8 cellular contexts compared by ENCODE assay signal in genomic region chr2:100102466-100103180, GRCh38. TPM values are rescaled to one million over a fixed set of nuclear protein-coding genes. Genes with fewer than 3 reads are reported as not detected.
DNase-seq lines count a peak whose midpoint lies in the region; ATAC-seq, FAIRE-seq and TF ChIP-seq lines count a peak whose summit lies in the region.
"Not testable (repeated sequence)": the region's sequence is repeated elsewhere in the genome, so short reads cannot be mapped to it uniquely, and the experiment has no call there.

No MANE protein-coding gene starts in this region.

- H3K4me1 Mint-ChIP-seq in activated CD4-positive, alpha-beta T cell treated with anti-CD3 and anti-CD28 coated beads for 36 hours, result peaks cover 12% of the 10 kb centered on the region
- peaks cover 24% of the 10 kb centered on the region for H3K4me1 Mint-ChIP-seq in brain
- H3K4me1 Mint-ChIP-seq in nephron, result peaks cover 22% of the 10 kb centered on the region

- ATAC-seq in GM19351 (IDR thresholded peaks at IDR 0.05; ENCODE audit: unreplicated experiment), result peak; percentile 49
- not testable (repeated sequence) for ATAC-seq in IMR-90 (ENCODE audit: low read depth); activated CD4-positive, alpha-beta T cell treated with anti-CD3 and anti-CD28 coated beads for 36 hours; pancreas

- H3K4me2 ChIP-seq in IMR-90 (ENCODE audit: low read depth, low read length) (peak overlapping the region; percentile 66; the same call in 1 of the 2 replicates), hepatocyte (peak overlapping the region; percentile 61)

- H3K27me3 ChIP-seq in IMR-90 (ENCODE audit: control insufficient read depth, insufficient read depth, low read length); pancreas: not testable (repeated sequence)
- peaks cover 19% of the 10 kb centered on the region for H3K27me3 ChIP-seq in hepatocyte

- not testable (repeated sequence) for H3K9ac ChIP-seq in IMR-90 (ENCODE audit: low read depth, low read length)

- H3K79me2 ChIP-seq in hepatocyte, result not testable (repeated sequence)

- not testable (repeated sequence) for H3K36me3 ChIP-seq in IMR-90 (ENCODE audit: control insufficient read depth, insufficient read depth, low read length); hepatocyte (replicated peaks; ENCODE audit: insufficient read depth, low read depth); pancreas

- CTCF ChIA-PET in IMR-90 (lab: Yijun Ruan, JAX); activated CD4-positive, alpha-beta T cell treated with anti-CD3 and anti-CD28 coated beads for 36 hours (lab: Charles Lee): not testable (repeated sequence)

- not testable (repeated sequence) for BruUV-seq in IMR-90 (replicated peaks; lab: Mats Ljungman, UMichigan)

- not testable (repeated sequence) for H4K5ac ChIP-seq in IMR-90 (ENCODE audit: low read depth, low read length)

- not testable (repeated sequence) for H3K4me3 ChIP-seq in IMR-90 (ENCODE audit: insufficient read depth, low read depth, low read length); hepatocyte; pancreas

- not testable (repeated sequence) for H3K79me1 ChIP-seq in IMR-90 (ENCODE audit: low read depth in 1 of 2, low read length in 2 of 2)

- not testable (repeated sequence) for H3K9me1 ChIP-seq in IMR-90 (ENCODE audit: insufficient read depth, low read length)

- H3K9me3 ChIP-seq in IMR-90 (ENCODE audit: control insufficient read depth, insufficient read depth, low read length); hepatocyte (ENCODE audit: low read depth); pancreas: not testable (repeated sequence)

- not testable (repeated sequence) for H3K9me2 ChIP-seq in hepatocyte (replicated peaks; ENCODE audit: insufficient read depth)

- TF ChIP-seq CTCF in 22Rv1 (IDR thresholded peaks at IDR 0.05); IMR-90 (conservative IDR thresholded peaks at IDR 0.05; ENCODE audit: low read depth, low read length); brain (conservative IDR thresholded peaks at IDR 0.05); hepatocyte (IDR thresholded peaks at IDR 0.05; ENCODE audit: poor library complexity); nephron (IDR thresholded peaks at IDR 0.05; ENCODE audit: unreplicated experiment in 3 of 3); pancreas (IDR thresholded peaks at IDR 0.05): not testable (repeated sequence)

- TF ChIP-seq POLR2A in IMR-90 (IDR thresholded peaks at IDR 0.05; ENCODE audit: low read depth, low read length), result not testable (repeated sequence)

- DNase-seq in IMR-90; activated CD4-positive, alpha-beta T cell treated with anti-CD3 and anti-CD28 coated beads for 36 hours; hepatocyte (ENCODE audit: low spot score); pancreas: not testable (repeated sequence)

- not testable (repeated sequence) for H3K36me3 Mint-ChIP-seq in activated CD4-positive, alpha-beta T cell treated with anti-CD3 and anti-CD28 coated beads for 36 hours (ENCODE audit: low read depth); brain; nephron (ENCODE audit: low read depth)

- not testable (repeated sequence) for H2AK9ac ChIP-seq in IMR-90 (replicated peaks; ENCODE audit: low read depth, low read length, poor library complexity)

- H3K23ac ChIP-seq in IMR-90 (ENCODE audit: low read depth, low read length), result not testable (repeated sequence)

- H3K27ac Mint-ChIP-seq in activated CD4-positive, alpha-beta T cell treated with anti-CD3 and anti-CD28 coated beads for 36 hours, result not testable (repeated sequence)
- peak overlapping the region in 1 of 5 experiments; percentile 90 for H3K27ac Mint-ChIP-seq in brain
- peak overlapping the region; percentile 77 to 94 (median 93) for H3K27ac Mint-ChIP-seq in nephron

- not testable (repeated sequence) for H2AK5ac ChIP-seq in IMR-90 (ENCODE audit: low read depth, low read length)

- H4K8ac ChIP-seq in IMR-90 (ENCODE audit: low read depth in 2 of 2, low read length in 2 of 2), result not testable (repeated sequence)

- peak; percentile 29 for FAIRE-seq in pancreas (lab: Jason Lieb, UNC)

- H2AFZ ChIP-seq in IMR-90 (replicated peaks; ENCODE audit: low read length, poor library complexity); hepatocyte: not testable (repeated sequence)

- no CpG with 5 or more reads among the region's 8 CpGs for WGBS in IMR-90 (ENCODE audit: extremely low coverage in 2 of 2, insufficient read length in 1 of 2), 2 experiments
- WGBS in hepatocyte (ENCODE audit: low lambda C conversion rate, missing lambda C conversion rate), result 45% methylated on average over 3 of the region's 8 CpGs
- WGBS in pancreas, 2 donors, result 45 to 58% methylated on average over 2 to 3 of the region's 8 CpGs

- intact Hi-C loops in IMR-90 (cut with micrococcal nuclease); activated CD4-positive, alpha-beta T cell treated with anti-CD3 and anti-CD28 coated beads for 36 hours (cut with DNase I, micrococcal nuclease); pancreas (cut with DNase I): not testable (repeated sequence)

- not testable (repeated sequence) for H2BK15ac ChIP-seq in IMR-90 (ENCODE audit: low read depth, low read length)

- not testable (repeated sequence) for TF ChIP-seq RAD21 in IMR-90 (IDR thresholded peaks at IDR 0.05; ENCODE audit: low read length)

- H4K91ac ChIP-seq in IMR-90 (ENCODE audit: insufficient read depth, low read depth, low read length), result not testable (repeated sequence)

- H3K14ac ChIP-seq in IMR-90 (replicated peaks; ENCODE audit: low read depth, low read length), result not testable (repeated sequence)

- not testable (repeated sequence) for H2BK5ac ChIP-seq in IMR-90 (ENCODE audit: low read depth, low read length, poor library complexity, severe bottlenecking)

- not testable (repeated sequence) for H3K9me3 Mint-ChIP-seq in activated CD4-positive, alpha-beta T cell treated with anti-CD3 and anti-CD28 coated beads for 36 hours (ENCODE audit: low read depth); brain; nephron

- H3K27ac ChIP-seq in 22Rv1, result peak overlapping the region; percentile 95
- H3K27ac ChIP-seq in IMR-90 (ENCODE audit: insufficient read depth, low read length); hepatocyte; pancreas: not testable (repeated sequence)

- dilution Hi-C loops in IMR-90 (cut with HindIII; ENCODE audit: low sequenced_read_pairs, unreplicated experiment), result not testable (repeated sequence)

- peak overlapping the region; percentile 43 for H3K4me3 Mint-ChIP-seq in activated CD4-positive, alpha-beta T cell treated with anti-CD3 and anti-CD28 coated beads for 36 hours
- H3K4me3 Mint-ChIP-seq in brain (peak overlapping the region; percentile 86 to 90 (median 87)), nephron (peak overlapping the region; percentile 91 to 96 (median 91))

- H3K18ac ChIP-seq in IMR-90 (ENCODE audit: low read depth, low read length), result not testable (repeated sequence)

- in situ Hi-C loops in IMR-90 (cut with MboI; ENCODE audit: low sequenced_read_pairs), result not testable (repeated sequence)

- not testable (repeated sequence) for H4K20me1 ChIP-seq in IMR-90 (ENCODE audit: insufficient read depth, low read length); hepatocyte (ENCODE audit: insufficient read depth, poor library complexity, severe bottlenecking)

- not testable (repeated sequence) for H3K4ac ChIP-seq in IMR-90 (ENCODE audit: low read depth, low read length)

- not testable (repeated sequence) for H3K27me3 Mint-ChIP-seq in activated CD4-positive, alpha-beta T cell treated with anti-CD3 and anti-CD28 coated beads for 36 hours; brain; nephron (ENCODE audit: low read depth)

- POLR2A ChIA-PET in IMR-90 (lab: Charles Lee; ENCODE audit: unreplicated experiment); activated CD4-positive, alpha-beta T cell treated with anti-CD3 and anti-CD28 coated beads for 36 hours (lab: Charles Lee): not testable (repeated sequence)

- H2BK120ac ChIP-seq in IMR-90 (ENCODE audit: low read depth, low read length), result not testable (repeated sequence)

- H3K4me1 ChIP-seq in IMR-90 (ENCODE audit: control insufficient read depth, insufficient read depth, low read length), result peaks cover 10% of the 10 kb centered on the region
- H3K4me1 ChIP-seq in hepatocyte (ENCODE audit: insufficient read depth), result peaks cover 17% of the 10 kb centered on the region
- H3K4me1 ChIP-seq in pancreas, result not testable (repeated sequence)

- not testable (repeated sequence) for H2BK20ac ChIP-seq in IMR-90 (ENCODE audit: low read depth, low read length)

- not testable (repeated sequence) for H3K56ac ChIP-seq in IMR-90 (ENCODE audit: extremely low read depth, insufficient read depth, low read length)

RNA-seq across cellular contexts. Expression of gene AFF3, which starts 39.8 kb away (rescaled TPM):
- total RNA-seq in IMR-90 (2012; rRNA removed), result 13.9 and 14.3 TPM in 2 replicates
- 11.8 and 12.9 TPM in 2 replicates for polyA plus RNA-seq in IMR-90 (2012; rRNA removed)
- 6.9 and 9.7 TPM in 2 replicates for polyA plus RNA-seq in IMR-90 (2012; cell fraction: cytosol; rRNA removed)
- polyA plus RNA-seq in IMR-90 (2012; cell fraction: nucleus; rRNA removed; ENCODE audit: low replicate concordance), result 19.3 and 34.3 TPM in 2 replicates
- total RNA-seq in activated CD4-positive, alpha-beta T cell treated with anti-CD3 and anti-CD28 coated beads for 36 hours, result 1 to 10 TPM; 5.6 TPM
- polyA plus RNA-seq in brain (ENCODE audit: insufficient read depth, low read depth, low replicate concordance), result 3.1 TPM
- 5.2 and 7.3 TPM in 2 replicates for total RNA-seq in hepatocyte
- polyA plus RNA-seq in hepatocyte, result 5.9 and 7.8 TPM in 2 replicates
- total RNA-seq in pancreas, result 1 to 10 TPM in 2 of 6 donors, under 1 TPM in 4; 0.19 to 1.1 (median 0.64) TPM
- polyA plus RNA-seq in pancreas, result under 1 TPM; 0.19 to 0.26 TPM
